ENCODE assay signal across 8 cellular contexts in the genomic region with DNA sequence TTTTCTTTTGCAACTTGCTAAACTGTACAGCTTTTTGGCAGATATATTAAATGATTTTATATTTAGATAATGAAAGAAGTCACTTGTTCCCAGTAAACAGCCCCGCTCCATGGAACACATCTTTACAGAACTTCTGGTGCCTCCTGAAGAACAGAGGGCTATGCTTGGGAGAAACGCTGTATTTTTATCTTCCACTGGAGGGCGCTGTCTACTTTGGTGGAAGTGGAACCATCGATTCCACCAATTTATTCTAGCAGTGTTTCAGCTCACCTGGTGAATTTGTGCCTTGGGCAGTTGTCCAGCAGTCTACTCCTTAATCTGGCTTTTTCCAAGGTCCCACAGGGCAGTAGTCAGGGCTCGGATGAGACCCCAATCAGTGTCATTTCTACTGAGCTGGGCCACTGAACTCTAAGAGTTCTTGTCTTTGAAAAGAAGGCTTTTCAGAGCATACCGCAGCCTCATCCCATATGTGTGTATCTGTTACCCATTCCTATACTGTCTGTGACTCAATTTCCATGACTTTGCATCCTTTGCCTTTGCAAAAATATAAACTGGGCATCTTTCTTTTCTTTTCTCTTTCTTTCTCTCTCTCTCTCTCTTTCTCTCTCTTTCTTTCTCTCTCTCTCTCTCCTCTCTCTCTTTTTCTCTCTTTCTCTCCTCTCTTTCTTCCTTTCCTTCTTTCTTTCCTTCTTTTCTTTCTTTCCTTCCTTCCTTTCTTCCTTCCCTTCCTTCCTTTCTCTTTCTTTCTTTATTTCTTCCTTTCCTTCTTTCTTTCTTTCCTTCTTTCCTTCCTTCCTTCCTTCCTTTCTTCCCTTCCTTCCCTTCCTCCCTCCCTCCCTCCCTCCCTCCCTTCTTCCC.
A peak's percentile ranks its signal among the peaks of the same experiment; 100 is the strongest.
DNase-seq lines count a peak whose midpoint lies in the region; ATAC-seq and TF ChIP-seq lines count a peak whose summit lies in the region.

No MANE protein-coding gene starts in this region.

- CTCF ChIA-PET in activated CD8-positive, alpha-beta T cell treated with anti-CD3 and anti-CD28 coated beads for 36 hours (lab: Charles Lee): interaction anchor here (0.6 to 1.3 kb wide), 13 partner anchors 9 to 144 kb away, joined by 3 to 6 read pairs (median 3); no protein-coding TSS in a partner anchor

- intact Hi-C loops in activated CD8-positive, alpha-beta T cell treated with anti-CD3 and anti-CD28 coated beads for 36 hours (cut with micrococcal nuclease): no loop called here
- intact Hi-C loops in left ventricle myocardium superior (cut with micrococcal nuclease): no loop called here

- H3K36me3 Mint-ChIP-seq in activated CD8-positive, alpha-beta T cell treated with anti-CD3 and anti-CD28 coated beads for 36 hours (ENCODE audit: low read depth): no peaks in the 10 kb centered on the region

- no peak overlapping the region for H3K27ac Mint-ChIP-seq in activated CD8-positive, alpha-beta T cell treated with anti-CD3 and anti-CD28 coated beads for 36 hours

- DNase-seq in NCI-H2196 (lab: John Stamatoyannopoulos, UW; ENCODE audit: unreplicated experiment) (peak; percentile 77), left ventricle myocardium superior (no peak), smooth muscle cell of the brain vasculature (ENCODE audit: low read depth, low spot score) (peak; percentile 35)
- DNase-seq in activated CD8-positive, alpha-beta T cell treated with anti-CD3 and anti-CD28 coated beads for 36 hours: peak; percentile 58

- TF ChIP-seq CTCF in C4-2B (conservative IDR thresholded peaks at IDR 0.05) (peak; percentile 92), GM12873 (IDR thresholded peaks at IDR 0.05; ENCODE audit: insufficient read depth, low read depth, low read length, missing control alignments) (peak; percentile 79)
- peak; percentile 66 for TF ChIP-seq CTCF in activated CD8-positive, alpha-beta T cell treated with anti-CD3 and anti-CD28 coated beads for 36 hours (IDR thresholded peaks at IDR 0.05)

- H3K27me3 Mint-ChIP-seq in activated CD8-positive, alpha-beta T cell treated with anti-CD3 and anti-CD28 coated beads for 36 hours: peaks cover 8% of the 10 kb centered on the region

- peak; percentile 50 for ATAC-seq in activated CD8-positive, alpha-beta T cell treated with anti-CD3 and anti-CD28 coated beads for 36 hours
- ATAC-seq in left ventricle myocardium superior (peak; percentile 37), HG02642 (IDR thresholded peaks at IDR 0.05; ENCODE audit: poor library complexity, unreplicated experiment) (no peak), GM19452 (IDR thresholded peaks at IDR 0.05; ENCODE audit: unreplicated experiment) (no peak)

- no peaks in the 10 kb centered on the region for H3K4me1 Mint-ChIP-seq in activated CD8-positive, alpha-beta T cell treated with anti-CD3 and anti-CD28 coated beads for 36 hours (ENCODE audit: low read depth)

- no peak overlapping the region for H3K27ac ChIP-seq in C4-2B

- POLR2A ChIA-PET in activated CD8-positive, alpha-beta T cell treated with anti-CD3 and anti-CD28 coated beads for 36 hours (lab: Charles Lee): no interaction called here

- H3K9me3 Mint-ChIP-seq in activated CD8-positive, alpha-beta T cell treated with anti-CD3 and anti-CD28 coated beads for 36 hours: no peaks in the 10 kb centered on the region

- H3K4me3 Mint-ChIP-seq in activated CD8-positive, alpha-beta T cell treated with anti-CD3 and anti-CD28 coated beads for 36 hours: no peak overlapping the region

Comparison
In these comparisons a context has a peak if more than half of its experiments do, and no peak if none do; other contexts are left out.
1. ATAC-seq: peak in activated CD8-positive, alpha-beta T cell treated with anti-CD3 and anti-CD28 coated beads for 36 hours (single experiment) and left ventricle myocardium superior (single experiment); none in HG02642 (single experiment) and GM19452 (single experiment).
2. Peak in every context shown above with its lines, with median percentiles within 50 percentile points of each other: CTCF ChIP-seq.